Comparison of ENCODE assay signal across 8 cellular contexts in genomic region chr14:57391609-57392195, GRCh38.
DNase-seq lines count a peak whose midpoint lies in the region; ATAC-seq lines count a peak whose summit lies in the region.

No MANE protein-coding gene starts in this region.

- DNase-seq in D341Med (ENCODE audit: low spot score) (peak; percentile 26), NAMALWA (ENCODE audit: low spot score) (peak; percentile 1), caudate nucleus (lab: John Stamatoyannopoulos, UW) (peak in 1 of 61 donors; percentile 35), NCI-H226 (no peak)
- no peak for DNase-seq in NK-92 treated with Interleukin-12 subunit alpha and Interleukin-12 subunit beta, amount 100 ng/mL, for 24 hours (lab: John Stamatoyannopoulos, UW)

- peaks cover 4% of the 10 kb centered on the region for H3K4me1 ChIP-seq in mucosa of stomach (ENCODE audit: control insufficient read depth, insufficient read depth, low read length)

- no peaks in the 10 kb centered on the region for H3K27me3 ChIP-seq in mucosa of stomach (ENCODE audit: control insufficient read depth, insufficient read depth, low read length)

- no peaks in the 10 kb centered on the region for H3K36me3 ChIP-seq in mucosa of stomach (ENCODE audit: control insufficient read depth, insufficient read depth, low read length)

- H3K4me3 ChIP-seq in mucosa of stomach (ENCODE audit: low read length) = peak overlapping the region; percentile 72

- H3K27ac ChIP-seq in caudate nucleus (ENCODE audit: low read depth, low read length) = peak overlapping the region; percentile 11

- ATAC-seq in HG03520 (IDR thresholded peaks at IDR 0.05; ENCODE audit: unreplicated experiment) = no peak
- ATAC-seq in GM21515 (IDR thresholded peaks at IDR 0.05; ENCODE audit: unreplicated experiment) = no peak

- H3K9me3 ChIP-seq in mucosa of stomach (ENCODE audit: control insufficient read depth, low read length) = no peaks in the 10 kb centered on the region

- peak overlapping the region; percentile 76 for H3K9ac ChIP-seq in mucosa of stomach (ENCODE audit: low read length)

Comparison
In these comparisons a context has a peak if more than half of its experiments do, and no peak if none do; other contexts are left out.
1. DNase-seq: peak in D341Med (single experiment) and NAMALWA (single experiment); none in NCI-H226 (single experiment) and NK-92 treated with Interleukin-12 subunit alpha and Interleukin-12 subunit beta, amount 100 ng/mL, for 24 hours (single experiment).